Comparison of ENCODE assay signal across 9 cellular contexts in the genomic region with DNA sequence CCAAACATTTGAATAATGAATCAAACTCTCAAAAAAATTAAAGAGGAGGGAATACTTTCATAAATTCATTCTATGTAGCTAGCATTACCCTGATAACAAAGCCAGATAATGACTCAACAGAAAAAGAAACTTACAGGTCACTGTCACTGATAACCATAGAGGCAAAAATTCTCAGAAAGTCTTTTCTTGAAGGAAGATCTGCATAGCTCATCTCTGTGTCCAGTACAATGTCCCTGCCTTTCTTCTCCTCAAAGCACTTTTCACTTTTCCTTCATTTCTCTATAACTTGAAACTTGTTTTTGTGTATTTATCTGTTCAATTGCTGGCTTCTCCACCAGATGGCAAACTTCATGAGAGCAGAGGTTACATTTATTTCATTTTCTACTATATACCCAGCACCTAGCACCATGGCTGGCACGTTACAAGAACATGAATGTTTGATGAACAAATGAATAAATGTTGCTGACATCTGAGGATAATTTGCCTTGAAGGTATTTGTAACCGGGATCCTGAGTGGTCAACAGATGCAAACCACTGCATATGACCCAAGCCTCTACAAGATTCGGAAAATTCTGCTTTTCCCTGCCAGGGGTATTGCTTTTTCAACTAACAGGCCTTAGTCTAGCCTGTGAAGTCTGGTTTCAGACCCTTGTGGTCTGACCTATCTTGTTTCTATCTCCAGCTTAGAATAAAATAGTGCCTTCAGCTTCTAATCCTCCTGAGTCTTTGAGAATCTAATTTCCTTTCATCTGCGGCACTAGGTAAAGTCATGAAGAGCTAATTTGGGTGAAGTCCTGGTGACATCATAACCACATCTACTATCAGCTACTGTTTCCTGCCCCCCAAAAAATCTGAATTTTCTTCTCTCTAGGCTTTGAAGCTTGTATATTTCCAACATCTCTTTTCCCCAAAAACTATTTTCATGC. TPM values are rescaled to one million over a fixed set of nuclear protein-coding genes. Genes with fewer than 3 reads are reported as not detected.
A peak's percentile ranks its signal among the peaks of the same experiment; 100 is the strongest.
DNase-seq lines count a peak whose midpoint lies in the region; ATAC-seq, FAIRE-seq and TF ChIP-seq lines count a peak whose summit lies in the region.
"Had no signal": no experiment of that assay in that cellular context is flagged by ENCODE, and none has a peak within 500 bp of the region (broad histone marks: within the 10 kb centered on the region; RNA-seq: fewer than 3 reads in every experiment).

No MANE protein-coding gene starts in this region.

- peak; percentile 45 for ATAC-seq in GM21717 (IDR thresholded peaks at IDR 0.05; ENCODE audit: unreplicated experiment)

- intact Hi-C loops in left ventricle myocardium inferior (cut with micrococcal nuclease), result no loop called here
- intact Hi-C loops in transverse colon (cut with DNase I; ENCODE audit: low total_unique reads), result no loop called here

- TF ChIP-seq EP300 in transverse colon (IDR thresholded peaks at IDR 0.05; ENCODE audit: low read depth), result no peak

- H3K9me3 ChIP-seq in left ventricle myocardium inferior (replicated peaks) (peaks cover 4% of the 10 kb centered on the region), transverse colon (no peaks in the 10 kb centered on the region)

- FAIRE-seq in HTR-8/SVneo (lab: Jason Lieb, UNC), result no peak
- FAIRE-seq: A204.1 had no signal

- in situ Hi-C loops in transverse colon (cut with MboI; ENCODE audit: low pct_ligation_motif_present in 1 of 4, low pct_unique_long_range_greater_than_20kb in 1 of 4, low sequenced_read_pairs in 3 of 4), result no loop called here

- DNase-seq in DMS53 (lab: John Stamatoyannopoulos, UW) (peak; percentile 44), DMS53 treated with DMSO at 0.1 percent for 48 hours (lab: John Stamatoyannopoulos, UW; ENCODE audit: unreplicated experiment) (no peak), NB4 (ENCODE audit: low read depth) (peak; percentile 86), activated T-cell treated with anti-CD3 and anti-CD28 coated beads for 4 hours (peak; percentile 28), left ventricle myocardium inferior (no peak), transverse colon (peak; percentile 8), HTR-8/SVneo (ENCODE audit: insufficient read length, low spot score) (no peak)

- H3K27me3 ChIP-seq in left ventricle myocardium inferior (ENCODE audit: low read depth) (no peaks in the 10 kb centered on the region), transverse colon (no peaks in the 10 kb centered on the region)

- H3K4me3 ChIP-seq in NB4 (ENCODE audit: low read depth, low read length) (peak overlapping the region; percentile 81), left ventricle myocardium inferior (no peak overlapping the region), transverse colon (no peak overlapping the region)

- WGBS in transverse colon (ENCODE audit: low coverage in 1 of 2), 2 donors, result 72 to 78% methylated on average over 3 to 4 of the region's 4 CpGs

- TF ChIP-seq CTCF in NB4 (IDR thresholded peaks at IDR 0.05; ENCODE audit: low read depth, low read length), result peak; percentile 44
- peak; percentile 53 for TF ChIP-seq CTCF in left ventricle myocardium inferior (IDR thresholded peaks at IDR 0.05; ENCODE audit: borderline replicate concordance)
- TF ChIP-seq CTCF in transverse colon (IDR thresholded peaks at IDR 0.05), result peak; percentile 31 to 46 (median 40)

- no peak overlapping the region for H3K27ac ChIP-seq in left ventricle myocardium inferior (replicated peaks)
- H3K27ac ChIP-seq in transverse colon, result peak overlapping the region in 2 of 4 donors; percentile 7 to 20

- H3K36me3 ChIP-seq in left ventricle myocardium inferior (no peaks in the 10 kb centered on the region), transverse colon (no peaks in the 10 kb centered on the region)

- no peaks in the 10 kb centered on the region for H3K4me1 ChIP-seq in left ventricle myocardium inferior
- H3K4me1 ChIP-seq in transverse colon, result peaks cover 0 to 4% (median 0%) of the 10 kb centered on the region in 4 donors

- TF ChIP-seq POLR2A in NB4 (IDR thresholded peaks at IDR 0.05; ENCODE audit: extremely low read depth, insufficient read length) (peak; percentile 35), transverse colon (IDR thresholded peaks at IDR 0.05) (no peak)

RNA-seq across cellular contexts. Expression of a gene that starts 52.5 kb away (rescaled TPM):
- total RNA-seq in left ventricle myocardium inferior, result 42.4 TPM
- total RNA-seq in transverse colon, result 10 to 100 TPM; 46.8 to 89.8 (median 76.0) TPM

Comparison
In these comparisons a context has a peak if more than half of its experiments do, and no peak if none do; other contexts are left out.
1. DNase-seq: peak in DMS53 (single experiment), NB4 (single experiment), activated T-cell treated with anti-CD3 and anti-CD28 coated beads for 4 hours (single experiment) and transverse colon (single experiment); none in DMS53 treated with DMSO at 0.1 percent for 48 hours (single experiment), left ventricle myocardium inferior (single experiment) and HTR-8/SVneo (single experiment).
2. Peak in every context shown above with its lines, with median percentiles within 50 percentile points of each other: CTCF ChIP-seq.